1 cellular context compared by ENCODE assay signal in the genomic region with DNA sequence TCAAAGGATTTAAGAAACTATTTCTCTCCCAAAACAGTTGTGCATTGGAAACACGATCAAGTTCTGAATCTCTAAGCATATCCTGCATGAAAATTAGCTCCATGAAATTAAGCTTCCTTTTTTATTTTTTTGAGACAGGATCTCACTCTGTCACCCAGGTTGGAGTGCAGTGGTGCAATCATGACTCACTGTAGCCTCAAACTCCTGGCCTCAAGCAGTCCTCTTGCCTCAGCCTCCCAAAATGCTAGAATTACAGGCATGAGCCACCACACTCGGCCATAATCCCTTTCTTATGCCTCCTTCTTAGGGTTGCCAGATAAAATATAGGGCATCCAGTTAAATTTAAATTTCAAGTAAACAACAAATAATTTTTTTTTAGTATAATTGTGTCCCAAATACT.
TF ChIP-seq lines count a peak whose summit lies in the region.

No MANE protein-coding gene starts in this region.

TF ChIP-seq in GM23338, 12 proteins besides CTCF, POLR2A, EP300 and RAD21:
- TF ChIP-seq JUNB (IDR thresholded peaks at IDR 0.05; ENCODE audit: unreplicated experiment) (no peak), ZNF114 (CRISPR knock-in tag; IDR thresholded peaks at IDR 0.05) (no peak), EZH2 (IDR thresholded peaks at IDR 0.05; ENCODE audit: low read depth, unreplicated experiment) (no peak), NANOG (IDR thresholded peaks at IDR 0.05; ENCODE audit: borderline replicate concordance) (no peak), EZH2phosphoT487 (IDR thresholded peaks at IDR 0.05; ENCODE audit: unreplicated experiment) (no peak), CREB1 (CRISPR knock-in tag; IDR thresholded peaks at IDR 0.05; ENCODE audit: low read depth) (no peak), ZNF331 (CRISPR knock-in tag; IDR thresholded peaks at IDR 0.05; ENCODE audit: low read depth) (no peak), POLR2AphosphoS5 (IDR thresholded peaks at IDR 0.05; ENCODE audit: low read depth) (no peak), STAT1 (IDR thresholded peaks at IDR 0.05; ENCODE audit: unreplicated experiment) (no peak)
- TF ChIP-seq, protein P1, sequence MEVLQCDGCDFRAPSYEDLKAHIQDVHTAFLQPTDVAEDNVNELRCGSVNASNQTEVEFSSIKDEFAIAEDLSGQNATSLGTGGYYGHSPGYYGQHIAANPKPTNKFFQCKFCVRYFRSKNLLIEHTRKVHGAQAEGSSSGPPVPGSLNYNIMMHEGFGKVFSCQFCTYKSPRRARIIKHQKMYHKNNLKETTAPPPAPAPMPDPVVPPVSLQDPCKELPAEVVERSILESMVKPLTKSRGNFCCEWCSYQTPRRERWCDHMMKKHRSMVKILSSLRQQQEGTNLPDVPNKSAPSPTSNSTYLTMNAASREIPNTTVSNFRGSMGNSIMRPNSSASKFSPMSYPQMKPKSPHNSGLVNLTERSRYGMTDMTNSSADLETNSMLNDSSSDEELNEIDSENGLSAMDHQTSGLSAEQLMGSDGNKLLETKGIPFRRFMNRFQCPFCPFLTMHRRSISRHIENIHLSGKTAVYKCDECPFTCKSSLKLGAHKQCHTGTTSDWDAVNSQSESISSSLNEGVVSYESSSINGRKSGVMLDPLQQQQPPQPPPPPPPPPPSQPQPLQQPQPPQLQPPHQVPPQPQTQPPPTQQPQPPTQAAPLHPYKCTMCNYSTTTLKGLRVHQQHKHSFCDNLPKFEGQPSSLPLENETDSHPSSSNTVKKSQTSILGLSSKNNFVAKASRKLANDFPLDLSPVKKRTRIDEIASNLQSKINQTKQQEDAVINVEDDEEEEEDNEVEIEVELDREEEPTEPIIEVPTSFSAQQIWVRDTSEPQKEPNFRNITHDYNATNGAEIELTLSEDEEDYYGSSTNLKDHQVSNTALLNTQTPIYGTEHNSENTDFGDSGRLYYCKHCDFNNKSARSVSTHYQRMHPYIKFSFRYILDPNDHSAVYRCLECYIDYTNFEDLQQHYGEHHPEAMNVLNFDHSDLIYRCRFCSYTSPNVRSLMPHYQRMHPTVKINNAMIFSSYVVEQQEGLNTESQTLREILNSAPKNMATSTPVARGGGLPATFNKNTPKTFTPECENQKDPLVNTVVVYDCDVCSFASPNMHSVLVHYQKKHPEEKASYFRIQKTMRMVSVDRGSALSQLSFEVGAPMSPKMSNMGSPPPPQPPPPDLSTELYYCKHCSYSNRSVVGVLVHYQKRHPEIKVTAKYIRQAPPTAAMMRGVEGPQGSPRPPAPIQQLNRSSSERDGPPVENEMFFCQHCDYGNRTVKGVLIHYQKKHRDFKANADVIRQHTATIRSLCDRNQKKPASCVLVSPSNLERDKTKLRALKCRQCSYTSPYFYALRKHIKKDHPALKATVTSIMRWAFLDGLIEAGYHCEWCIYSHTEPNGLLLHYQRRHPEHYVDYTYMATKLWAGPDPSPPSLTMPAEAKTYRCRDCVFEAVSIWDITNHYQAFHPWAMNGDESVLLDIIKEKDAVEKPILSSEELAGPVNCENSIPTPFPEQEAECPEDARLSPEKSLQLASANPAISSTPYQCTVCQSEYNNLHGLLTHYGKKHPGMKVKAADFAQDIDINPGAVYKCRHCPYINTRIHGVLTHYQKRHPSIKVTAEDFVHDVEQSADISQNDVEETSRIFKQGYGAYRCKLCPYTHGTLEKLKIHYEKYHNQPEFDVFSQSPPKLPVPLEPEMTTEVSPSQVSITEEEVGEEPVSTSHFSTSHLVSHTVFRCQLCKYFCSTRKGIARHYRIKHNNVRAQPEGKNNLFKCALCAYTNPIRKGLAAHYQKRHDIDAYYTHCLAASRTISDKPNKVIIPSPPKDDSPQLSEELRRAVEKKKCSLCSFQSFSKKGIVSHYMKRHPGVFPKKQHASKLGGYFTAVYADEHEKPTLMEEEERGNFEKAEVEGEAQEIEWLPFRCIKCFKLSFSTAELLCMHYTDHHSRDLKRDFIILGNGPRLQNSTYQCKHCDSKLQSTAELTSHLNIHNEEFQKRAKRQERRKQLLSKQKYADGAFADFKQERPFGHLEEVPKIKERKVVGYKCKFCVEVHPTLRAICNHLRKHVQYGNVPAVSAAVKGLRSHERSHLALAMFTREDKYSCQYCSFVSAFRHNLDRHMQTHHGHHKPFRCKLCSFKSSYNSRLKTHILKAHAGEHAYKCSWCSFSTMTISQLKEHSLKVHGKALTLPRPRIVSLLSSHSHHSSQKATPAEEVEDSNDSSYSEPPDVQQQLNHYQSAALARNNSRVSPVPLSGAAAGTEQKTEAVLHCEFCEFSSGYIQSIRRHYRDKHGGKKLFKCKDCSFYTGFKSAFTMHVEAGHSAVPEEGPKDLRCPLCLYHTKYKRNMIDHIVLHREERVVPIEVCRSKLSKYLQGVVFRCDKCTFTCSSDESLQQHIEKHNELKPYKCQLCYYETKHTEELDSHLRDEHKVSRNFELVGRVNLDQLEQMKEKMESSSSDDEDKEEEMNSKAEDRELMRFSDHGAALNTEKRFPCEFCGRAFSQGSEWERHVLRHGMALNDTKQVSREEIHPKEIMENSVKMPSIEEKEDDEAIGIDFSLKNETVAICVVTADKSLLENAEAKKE (CRISPR knock-in tag; IDR thresholded peaks at IDR 0.05), result no peak
- TF ChIP-seq, protein P2, sequence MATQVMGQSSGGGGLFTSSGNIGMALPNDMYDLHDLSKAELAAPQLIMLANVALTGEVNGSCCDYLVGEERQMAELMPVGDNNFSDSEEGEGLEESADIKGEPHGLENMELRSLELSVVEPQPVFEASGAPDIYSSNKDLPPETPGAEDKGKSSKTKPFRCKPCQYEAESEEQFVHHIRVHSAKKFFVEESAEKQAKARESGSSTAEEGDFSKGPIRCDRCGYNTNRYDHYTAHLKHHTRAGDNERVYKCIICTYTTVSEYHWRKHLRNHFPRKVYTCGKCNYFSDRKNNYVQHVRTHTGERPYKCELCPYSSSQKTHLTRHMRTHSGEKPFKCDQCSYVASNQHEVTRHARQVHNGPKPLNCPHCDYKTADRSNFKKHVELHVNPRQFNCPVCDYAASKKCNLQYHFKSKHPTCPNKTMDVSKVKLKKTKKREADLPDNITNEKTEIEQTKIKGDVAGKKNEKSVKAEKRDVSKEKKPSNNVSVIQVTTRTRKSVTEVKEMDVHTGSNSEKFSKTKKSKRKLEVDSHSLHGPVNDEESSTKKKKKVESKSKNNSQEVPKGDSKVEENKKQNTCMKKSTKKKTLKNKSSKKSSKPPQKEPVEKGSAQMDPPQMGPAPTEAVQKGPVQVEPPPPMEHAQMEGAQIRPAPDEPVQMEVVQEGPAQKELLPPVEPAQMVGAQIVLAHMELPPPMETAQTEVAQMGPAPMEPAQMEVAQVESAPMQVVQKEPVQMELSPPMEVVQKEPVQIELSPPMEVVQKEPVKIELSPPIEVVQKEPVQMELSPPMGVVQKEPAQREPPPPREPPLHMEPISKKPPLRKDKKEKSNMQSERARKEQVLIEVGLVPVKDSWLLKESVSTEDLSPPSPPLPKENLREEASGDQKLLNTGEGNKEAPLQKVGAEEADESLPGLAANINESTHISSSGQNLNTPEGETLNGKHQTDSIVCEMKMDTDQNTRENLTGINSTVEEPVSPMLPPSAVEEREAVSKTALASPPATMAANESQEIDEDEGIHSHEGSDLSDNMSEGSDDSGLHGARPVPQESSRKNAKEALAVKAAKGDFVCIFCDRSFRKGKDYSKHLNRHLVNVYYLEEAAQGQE (IDR thresholded peaks at IDR 0.05; ENCODE audit: unreplicated experiment), result no peak
- TF ChIP-seq, protein P3, sequence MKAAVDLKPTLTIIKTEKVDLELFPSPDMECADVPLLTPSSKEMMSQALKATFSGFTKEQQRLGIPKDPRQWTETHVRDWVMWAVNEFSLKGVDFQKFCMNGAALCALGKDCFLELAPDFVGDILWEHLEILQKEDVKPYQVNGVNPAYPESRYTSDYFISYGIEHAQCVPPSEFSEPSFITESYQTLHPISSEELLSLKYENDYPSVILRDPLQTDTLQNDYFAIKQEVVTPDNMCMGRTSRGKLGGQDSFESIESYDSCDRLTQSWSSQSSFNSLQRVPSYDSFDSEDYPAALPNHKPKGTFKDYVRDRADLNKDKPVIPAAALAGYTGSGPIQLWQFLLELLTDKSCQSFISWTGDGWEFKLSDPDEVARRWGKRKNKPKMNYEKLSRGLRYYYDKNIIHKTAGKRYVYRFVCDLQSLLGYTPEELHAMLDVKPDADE (IDR thresholded peaks at IDR 0.05), result no peak
